In the genomic region with DNA sequence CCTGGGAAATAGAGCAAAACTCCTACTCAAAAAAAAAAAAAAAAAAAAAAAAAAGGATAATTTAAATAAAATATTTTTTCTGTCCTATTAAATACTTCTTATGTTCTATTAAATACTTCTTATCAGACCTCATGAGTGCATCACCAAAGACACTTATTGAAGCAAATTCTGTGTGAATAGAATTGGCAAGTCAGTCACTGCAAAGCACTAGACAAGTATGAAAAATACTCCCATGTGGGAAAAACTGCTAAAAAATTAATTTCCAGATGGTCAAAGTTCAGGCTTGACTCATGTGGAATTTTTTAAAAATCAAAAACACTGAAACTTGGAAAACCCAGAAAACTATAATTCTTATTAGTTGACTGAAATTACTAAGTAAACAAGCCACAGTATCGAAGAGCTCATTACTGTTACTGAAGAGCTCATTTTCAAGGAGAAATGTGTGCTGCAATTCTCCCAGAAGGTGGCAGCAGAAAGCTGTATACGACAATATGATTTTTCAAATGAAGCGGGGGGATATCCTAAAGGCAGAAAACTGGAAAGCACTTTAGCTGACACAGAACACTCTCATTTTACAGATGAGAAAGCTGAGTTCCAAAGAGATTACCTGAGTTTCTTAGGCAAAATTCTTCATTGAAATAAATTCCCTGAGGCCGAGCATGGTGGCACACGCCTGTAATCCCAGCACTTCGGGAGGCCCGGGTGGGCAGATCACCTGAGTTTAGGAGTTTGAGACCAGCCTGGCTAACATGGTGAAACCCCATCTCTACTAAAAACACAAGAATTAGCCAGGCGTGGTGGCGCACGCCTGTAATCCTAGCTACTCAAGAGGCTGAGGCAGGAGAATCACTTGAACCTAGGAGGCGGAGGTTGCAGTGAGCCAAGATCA, we compare ENCODE assay signal across 8 cellular contexts. TPM values are rescaled to one million over a fixed set of nuclear protein-coding genes. Genes with fewer than 3 reads are reported as not detected.
DNase-seq lines count a peak whose midpoint lies in the region; ATAC-seq and TF ChIP-seq lines count a peak whose summit lies in the region.

No MANE protein-coding gene starts in this region.

- no peaks in the 10 kb centered on the region for H3K9me3 ChIP-seq in SJCRH30 (replicated peaks)

- no peaks in the 10 kb centered on the region for H3K9me3 Mint-ChIP-seq in MCF 10A (ENCODE audit: unreplicated experiment)

- CTCF ChIA-PET in MCF 10A (lab: Yijun Ruan, JAX): interaction anchor here (0.5 to 5.2 kb wide), 48 partner anchors 9 to 502 kb away, joined by 3 to 114 read pairs (median 4); partner anchors contain the start of genes LASP1NB and PLXDC1

- no peak overlapping the region for H3K27ac ChIP-seq in SJCRH30

- H3K27me3 ChIP-seq in SJCRH30: no peaks in the 10 kb centered on the region

- no peaks in the 10 kb centered on the region for H3K36me3 ChIP-seq in SJCRH30

- peaks cover 6% of the 10 kb centered on the region for H3K36me3 Mint-ChIP-seq in MCF 10A (ENCODE audit: insufficient read depth, unreplicated experiment)

- no peaks in the 10 kb centered on the region for H3K27me3 Mint-ChIP-seq in MCF 10A (ENCODE audit: insufficient read depth, unreplicated experiment)

- H3K4me3 Mint-ChIP-seq in MCF 10A (ENCODE audit: unreplicated experiment): no peak overlapping the region

- no TSS peak for BruUV-seq in MCF 10A (replicated peaks; lab: Mats Ljungman, UMichigan)

- TF ChIP-seq CTCF in MCF 10A (IDR thresholded peaks at IDR 0.05; ENCODE audit: unreplicated experiment): peak; percentile 92

- POLR2A ChIA-PET in MCF 10A (lab: Yijun Ruan, JAX): interaction anchor here (0.7 to 2.0 kb wide), 12 partner anchors 8 to 504 kb away, joined by 3 to 37 read pairs (median 4); partner anchors contain the start of genes LASP1 and RPL19

- ATAC-seq in Right ventricle myocardium inferior: peak; percentile 77
- ATAC-seq in GM19351 (IDR thresholded peaks at IDR 0.05; ENCODE audit: unreplicated experiment): no peak

- intact Hi-C loops in Right ventricle myocardium inferior (cut with DNase I) (loop anchor here (1.0 to 10.0 kb wide), 3 partner anchors 44 to 262 kb away; no protein-coding TSS in a partner anchor), cardiac septum (cut with DNase I) (loop anchor here (1.0 to 5.0 kb wide), 2 partner anchors 79 to 169 kb away; no protein-coding TSS in a partner anchor), MCF 10A (cut with micrococcal nuclease) (loop anchor here (1.0 to 5.0 kb wide), 3 partner anchors 86 to 259 kb away; no protein-coding TSS in a partner anchor)

- H3K27ac Mint-ChIP-seq in MCF 10A (ENCODE audit: low read depth, unreplicated experiment): no peak overlapping the region

- no peak for DNase-seq in Right ventricle myocardium inferior (ENCODE audit: missing footprints)
- DNase-seq in cardiac septum (ENCODE audit: low spot score): no peak
- DNase-seq in NCI-H1092 treated with DMSO at 0.1 percent for 48 hours (lab: John Stamatoyannopoulos, UW): peak; percentile 61
- peak; percentile 59 to 80 for DNase-seq in SJCRH30
- DNase-seq in MCF 10A (ENCODE audit: unreplicated experiment): peak; percentile 68
- peak; percentile 80 for DNase-seq in inferior parietal cortex (ENCODE audit: extremely low spot score)
- peak; percentile 53 for DNase-seq in stimulated activated CD4-positive, alpha-beta T cell treated with anti-CD3 and anti-CD28 coated beads, Interleukin-4, amount 100 ng/mL, for 24 hours

- peaks cover 9% of the 10 kb centered on the region for H3K4me1 ChIP-seq in SJCRH30

- no peaks in the 10 kb centered on the region for H3K4me1 Mint-ChIP-seq in MCF 10A (ENCODE audit: insufficient read depth, unreplicated experiment)

- H3K4me3 ChIP-seq in SJCRH30: no peak overlapping the region

RNA-seq across cellular contexts. Expression of gene FBXO47, which starts 15.9 kb away (rescaled TPM):
- total RNA-seq in Right ventricle myocardium inferior: not detected
- not detected for total RNA-seq in cardiac septum
- not detected in 2 replicates for total RNA-seq in SJCRH30 (2014; rRNA removed; shearing (Covaris generic))
- not detected in 2 replicates for total RNA-seq in MCF 10A (2022)

Comparison
In these comparisons a context has a peak if more than half of its experiments do, and no peak if none do; other contexts are left out.
1. DNase-seq: peak in NCI-H1092 treated with DMSO at 0.1 percent for 48 hours (single experiment), SJCRH30 (2 of 2), MCF 10A (single experiment), inferior parietal cortex (single experiment) and stimulated activated CD4-positive, alpha-beta T cell treated with anti-CD3 and anti-CD28 coated beads, Interleukin-4, amount 100 ng/mL, for 24 hours (single experiment); none in Right ventricle myocardium inferior (single experiment) and cardiac septum (single experiment).